23 cellular contexts compared by ENCODE assay signal in genomic region chr1:179821524-179821923, GRCh38.
"Had no signal": no experiment of that assay in that cellular context is flagged by ENCODE, and none has a peak within 500 bp of the region (broad histone marks: within the 10 kb centered on the region; RNA-seq: fewer than 3 reads in every experiment).

No MANE protein-coding gene starts in this region.

- ATAC-seq: activated CD4-positive, CD25-positive, alpha-beta regulatory T cell treated with anti-CD3 and anti-CD28 coated beads, Interleukin-2, amount 50 U/mL, for 24 hours; activated naive CD4-positive, alpha-beta T cell treated with anti-CD3 and anti-CD28 coated beads, Interleukin-2, amount 50 U/mL, for 72 hours; gastrocnemius medialis; left colon; naive thymus-derived CD4-positive, alpha-beta T cell had no signal

- H3K4me1 Mint-ChIP-seq: activated CD4-positive, alpha-beta T cell treated with anti-CD3 and anti-CD28 coated beads, Interleukin-2, amount 10 ng/mL, durations not matched to agents 24 days and 14 days; central memory CD8-positive, alpha-beta T cell had no signal

- H3K4me1 ChIP-seq: breast epithelium had no signal

- H3K36me3 Mint-ChIP-seq: activated CD4-positive, alpha-beta memory T cell treated with anti-CD3 and anti-CD28 coated beads for 36 hours; activated naive CD4-positive, alpha-beta T cell treated with anti-CD3 and anti-CD28 coated beads, Interleukin-2, amount 50 U/mL, for 72 hours; naive thymus-derived CD4-positive, alpha-beta T cell; neural progenitor cell had no signal

- H3K27ac ChIP-seq: breast epithelium, gastrocnemius medialis, neural progenitor cell, right atrium auricular region, thoracic aorta, VCaP had no signal

- H3K4me3 ChIP-seq: breast epithelium, gastrocnemius medialis, neural progenitor cell, right atrium auricular region, thoracic aorta had no signal

- DNase-seq: activated CD4-positive, alpha-beta memory T cell treated with anti-CD3 and anti-CD28 coated beads for 36 hours; activated CD4-positive, alpha-beta T cell treated with anti-CD3 and anti-CD28 coated beads, Interleukin-2, amount 10 ng/mL, durations not matched to agents 24 days and 14 days; activated naive CD4-positive, alpha-beta T cell; activated T-cell treated with anti-CD3 and anti-CD28 coated beads, Interleukin-2, amount 50 U/mL, for 24 hours; effector memory CD4-positive, alpha-beta T cell; erythroblast; gastrocnemius medialis; glutamatergic neuron; left colon; midbrain; naive thymus-derived CD4-positive, alpha-beta T cell; stimulated activated CD4-positive, alpha-beta T cell treated with anti-CD3 and anti-CD28 coated beads, Interleukin-2, amount 100 ng/mL, for 48 hours; stimulated activated naive CD4-positive, alpha-beta T cell treated with Interleukin-2 at 50 U/mL for 16 hours; T-helper 9 cell; trophoblast cell had no signal

- H3K27ac Mint-ChIP-seq: activated CD4-positive, alpha-beta memory T cell treated with anti-CD3 and anti-CD28 coated beads for 36 hours; activated CD4-positive, alpha-beta T cell treated with anti-CD3 and anti-CD28 coated beads, Interleukin-2, amount 10 ng/mL, durations not matched to agents 24 days and 14 days; activated naive CD4-positive, alpha-beta T cell treated with anti-CD3 and anti-CD28 coated beads, Interleukin-2, amount 50 U/mL, for 72 hours; activated T-cell treated with anti-CD3 and anti-CD28 coated beads, Interleukin-2, amount 50 U/mL, for 24 hours; neural progenitor cell had no signal

- H3K36me3 ChIP-seq: breast epithelium, gastrocnemius medialis, neural progenitor cell, right atrium auricular region, thoracic aorta had no signal

- H3K27me3 Mint-ChIP-seq: activated CD4-positive, alpha-beta memory T cell treated with anti-CD3 and anti-CD28 coated beads for 36 hours; activated T-cell treated with anti-CD3 and anti-CD28 coated beads, Interleukin-2, amount 50 U/mL, for 24 hours had no signal

- H3K9me3 Mint-ChIP-seq: activated CD4-positive, alpha-beta memory T cell treated with anti-CD3 and anti-CD28 coated beads for 36 hours; activated CD4-positive, alpha-beta T cell treated with anti-CD3 and anti-CD28 coated beads, Interleukin-2, amount 10 ng/mL, durations not matched to agents 24 days and 14 days; activated naive CD4-positive, alpha-beta T cell treated with anti-CD3 and anti-CD28 coated beads, Interleukin-2, amount 50 U/mL, for 72 hours; activated T-cell treated with anti-CD3 and anti-CD28 coated beads, Interleukin-2, amount 50 U/mL, for 24 hours; central memory CD8-positive, alpha-beta T cell; naive thymus-derived CD4-positive, alpha-beta T cell; neural progenitor cell had no signal

- H2AFZ ChIP-seq: neural progenitor cell had no signal

- H3K4me3 Mint-ChIP-seq: activated CD4-positive, alpha-beta memory T cell treated with anti-CD3 and anti-CD28 coated beads for 36 hours; activated CD4-positive, alpha-beta T cell treated with anti-CD3 and anti-CD28 coated beads, Interleukin-2, amount 10 ng/mL, durations not matched to agents 24 days and 14 days; activated T-cell treated with anti-CD3 and anti-CD28 coated beads, Interleukin-2, amount 50 U/mL, for 24 hours; central memory CD8-positive, alpha-beta T cell; naive thymus-derived CD4-positive, alpha-beta T cell; neural progenitor cell had no signal

- H3K4me2 ChIP-seq: neural progenitor cell had no signal

- H3K9me3 ChIP-seq: breast epithelium, gastrocnemius medialis, right atrium auricular region, thoracic aorta had no signal

- H3K27me3 ChIP-seq: breast epithelium, gastrocnemius medialis, right atrium auricular region had no signal

- H3K9ac ChIP-seq: neural progenitor cell had no signal
